In the genomic region with DNA sequence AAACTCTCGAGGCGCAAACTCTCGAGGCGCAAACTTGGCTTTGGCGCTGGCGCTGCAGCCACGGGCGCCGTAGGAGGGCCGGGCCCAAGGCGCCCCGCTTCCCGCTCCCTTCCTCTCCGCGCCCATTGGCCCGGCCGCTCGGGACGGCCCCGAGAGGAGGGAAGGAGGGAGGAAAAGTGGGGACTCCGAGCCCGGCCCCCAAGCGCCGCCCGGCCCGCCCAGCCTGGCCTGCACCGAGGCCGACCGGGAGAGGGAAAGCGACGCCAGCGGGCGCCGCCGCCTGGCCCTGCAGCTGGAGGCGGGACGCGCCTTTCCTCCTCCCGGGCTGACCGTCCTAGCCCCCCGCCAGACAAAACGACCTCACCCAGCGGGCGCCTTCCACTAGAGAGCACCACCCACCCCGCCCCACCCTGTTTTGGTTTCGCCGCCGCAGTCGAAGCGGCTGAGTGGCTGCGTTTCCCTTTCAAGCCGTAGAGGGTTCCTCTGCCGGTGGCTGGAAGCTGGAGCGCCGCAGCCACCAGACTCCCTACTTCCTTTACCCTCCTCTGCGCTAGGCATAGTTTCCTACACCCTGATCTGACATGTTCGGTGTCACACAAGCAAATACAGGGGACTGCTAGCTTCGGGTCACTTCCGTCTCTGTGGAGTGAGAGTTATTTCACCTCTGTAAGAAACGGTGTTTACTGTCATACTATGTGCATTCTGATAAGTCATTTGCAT, we compare ENCODE assay signal across 8 cellular contexts. TPM values are rescaled to one million over a fixed set of nuclear protein-coding genes. Genes with fewer than 3 reads are reported as not detected.
A peak's percentile ranks its signal among the peaks of the same experiment; 100 is the strongest.
DNase-seq lines count a peak whose midpoint lies in the region; ATAC-seq and TF ChIP-seq lines count a peak whose summit lies in the region.

Gene MBOAT1 (minus strand): TSS at position 78 of the 720 bp plus-strand sequence. CDS start 235 bp downstream, outside the sequence.

- peaks cover 49% of the 10 kb centered on the region for H3K4me1 Mint-ChIP-seq in activated T-helper 1 cell treated with anti-CD3 and anti-CD28 coated beads, Interleukin-12 subunit alpha, Interleukin-12 subunit beta, Interleukin-2, Interleukin-4 antibody, amounts not matched to agents 30 ng/mL and 10 ng/mL and 1 ng/mL, durations not matched to agents 14 hours and 24 hours and 36 hours (ENCODE audit: low read depth)
- H3K4me1 Mint-ChIP-seq in natural killer cell treated with Interleukin-12 subunit alpha and Interleukin-12 subunit beta and Interleukin-15 and Interleukin-18, amount 100 ng/mL, for 72 hours (ENCODE audit: low read depth in 2 of 2) = peaks cover 20 to 23% of the 10 kb centered on the region in 2 donors
- H3K4me1 Mint-ChIP-seq in stimulated activated naive CD8-positive, alpha-beta T cell treated with anti-CD3 and anti-CD28 coated beads, Interleukin-15, Interleukin-2, amounts not matched to agents 100 ng/mL and 50 ng/mL, for 24 hours (ENCODE audit: low read depth) = peaks cover 42% of the 10 kb centered on the region

- H3K9ac ChIP-seq in PC-3 (ENCODE audit: low read length) = peak within 1 kb of the TSS; percentile 74

- no peaks in the 10 kb centered on the region for H3K9me2 ChIP-seq in PC-3 (replicated peaks; ENCODE audit: low read length)

- no peaks in the 10 kb centered on the region for H3K9me3 Mint-ChIP-seq in activated T-helper 1 cell treated with anti-CD3 and anti-CD28 coated beads, Interleukin-12 subunit alpha, Interleukin-12 subunit beta, Interleukin-2, Interleukin-4 antibody, amounts not matched to agents 30 ng/mL and 10 ng/mL and 1 ng/mL, durations not matched to agents 14 hours and 24 hours and 36 hours
- no peaks in the 10 kb centered on the region for H3K9me3 Mint-ChIP-seq in natural killer cell treated with Interleukin-12 subunit alpha and Interleukin-12 subunit beta and Interleukin-15 and Interleukin-18, amount 100 ng/mL, for 72 hours
- H3K9me3 Mint-ChIP-seq in stimulated activated naive CD8-positive, alpha-beta T cell treated with anti-CD3 and anti-CD28 coated beads, Interleukin-15, Interleukin-2, amounts not matched to agents 100 ng/mL and 50 ng/mL, for 24 hours = no peaks in the 10 kb centered on the region

- H4K20me1 ChIP-seq in PC-3 (ENCODE audit: low read length) = no peaks in the 10 kb centered on the region

- no peaks in the 10 kb centered on the region for H3K36me3 ChIP-seq in PC-3 (ENCODE audit: low read depth, low read length)

- H3K27ac ChIP-seq in PC-3 (ENCODE audit: low read length) = peak within 1 kb of the TSS; percentile 74

- no peaks in the 10 kb centered on the region for H3K36me3 Mint-ChIP-seq in activated T-helper 1 cell treated with anti-CD3 and anti-CD28 coated beads, Interleukin-12 subunit alpha, Interleukin-12 subunit beta, Interleukin-2, Interleukin-4 antibody, amounts not matched to agents 30 ng/mL and 10 ng/mL and 1 ng/mL, durations not matched to agents 14 hours and 24 hours and 36 hours (ENCODE audit: low read depth)
- no peaks in the 10 kb centered on the region for H3K36me3 Mint-ChIP-seq in natural killer cell treated with Interleukin-12 subunit alpha and Interleukin-12 subunit beta and Interleukin-15 and Interleukin-18, amount 100 ng/mL, for 72 hours
- H3K36me3 Mint-ChIP-seq in stimulated activated naive CD8-positive, alpha-beta T cell treated with anti-CD3 and anti-CD28 coated beads, Interleukin-15, Interleukin-2, amounts not matched to agents 100 ng/mL and 50 ng/mL, for 24 hours (ENCODE audit: low read depth) = no peaks in the 10 kb centered on the region

- intact Hi-C loops in PC-3 (cut with micrococcal nuclease) = loop anchor here (1.0 to 10.0 kb wide), 5 partner anchors 29 to 322 kb away; partner anchors contain the start of genes CDKAL1 and E2F3
- intact Hi-C loops in activated T-helper 1 cell treated with anti-CD3 and anti-CD28 coated beads, Interleukin-12 subunit alpha, Interleukin-12 subunit beta, Interleukin-2, Interleukin-4 antibody, amounts not matched to agents 30 ng/mL and 10 ng/mL and 1 ng/mL, durations not matched to agents 14 hours and 24 hours and 36 hours (cut with micrococcal nuclease) = loop anchor here (1.0 to 5.0 kb wide), 11 partner anchors 10 to 1950 kb away; partner anchors contain the start of genes CDKAL1 and DEK

- H3F3A ChIP-seq in PC-3 (ENCODE audit: low read length, unreplicated experiment) = no peaks in the 10 kb centered on the region

- ATAC-seq in GM21528 (IDR thresholded peaks at IDR 0.05; ENCODE audit: low FRiP score, unreplicated experiment) = peak; percentile 92
- peak; percentile 94 for ATAC-seq in PC-3
- peak; percentile 88 to 92 for ATAC-seq in natural killer cell treated with Interleukin-12 subunit alpha and Interleukin-12 subunit beta and Interleukin-15 and Interleukin-18, amount 100 ng/mL, for 72 hours

- DNase-seq in DMS153 treated with DMSO at 0.1 percent for 48 hours (lab: John Stamatoyannopoulos, UW; ENCODE audit: unreplicated experiment) = peak; percentile 90
- peak; percentile 64 for DNase-seq in HuH-7 (ENCODE audit: low spot score)
- DNase-seq in PC-3 = peak; percentile 93
- peak; percentile 72 for DNase-seq in activated T-helper 1 cell treated with anti-CD3 and anti-CD28 coated beads, Interleukin-12 subunit alpha, Interleukin-12 subunit beta, Interleukin-2, Interleukin-4 antibody, amounts not matched to agents 30 ng/mL and 10 ng/mL and 1 ng/mL, durations not matched to agents 14 hours and 24 hours and 36 hours (ENCODE audit: low spot score)
- peak; percentile 82 for DNase-seq in fibroblast of mammary gland (ENCODE audit: low read depth)
- peak; percentile 67 for DNase-seq in natural killer cell treated with Interleukin-12 subunit alpha and Interleukin-12 subunit beta and Interleukin-15 and Interleukin-18, amount 100 ng/mL, for 72 hours (ENCODE audit: low spot score)

- peaks cover 7% of the 10 kb centered on the region for H3K27me3 Mint-ChIP-seq in activated T-helper 1 cell treated with anti-CD3 and anti-CD28 coated beads, Interleukin-12 subunit alpha, Interleukin-12 subunit beta, Interleukin-2, Interleukin-4 antibody, amounts not matched to agents 30 ng/mL and 10 ng/mL and 1 ng/mL, durations not matched to agents 14 hours and 24 hours and 36 hours (ENCODE audit: insufficient read depth)
- H3K27me3 Mint-ChIP-seq in natural killer cell treated with Interleukin-12 subunit alpha and Interleukin-12 subunit beta and Interleukin-15 and Interleukin-18, amount 100 ng/mL, for 72 hours = peaks cover 12 to 16% of the 10 kb centered on the region in 2 donors
- no peaks in the 10 kb centered on the region for H3K27me3 Mint-ChIP-seq in stimulated activated naive CD8-positive, alpha-beta T cell treated with anti-CD3 and anti-CD28 coated beads, Interleukin-15, Interleukin-2, amounts not matched to agents 100 ng/mL and 50 ng/mL, for 24 hours

- peak within 1 kb of the TSS; percentile 73 for H3K4me3 ChIP-seq in PC-3 (ENCODE audit: low read length)
- peak within 1 kb of the TSS; percentile 83 for H3K4me3 ChIP-seq in fibroblast of mammary gland (ENCODE audit: control insufficient read depth, low read depth, low read length)

- H3K4me1 ChIP-seq in PC-3 (ENCODE audit: insufficient read depth, low read length) = peaks cover 20% of the 10 kb centered on the region

- POLR2A ChIA-PET in PC-3 (lab: Charles Lee; ENCODE audit: unreplicated experiment) = interaction anchor here (0.6 kb wide), 3 partner anchors 21 to 1724 kb away, joined by 5 to 7 read pairs (median 6); no protein-coding TSS in a partner anchor

- H3K9me3 ChIP-seq in PC-3 (ENCODE audit: low read length) = no peaks in the 10 kb centered on the region

- peak within 1 kb of the TSS; percentile 95 for H3K4me2 ChIP-seq in PC-3 (ENCODE audit: low read length)

- peak within 1 kb of the TSS; percentile 95 for H2AFZ ChIP-seq in PC-3 (ENCODE audit: low read length)

- CTCF ChIA-PET in PC-3 (lab: Charles Lee) = interaction anchor here (1.8 kb wide), 1 partner anchor 85 kb away, joined by 5 read pairs; no protein-coding TSS in a partner anchor

- H3K27ac Mint-ChIP-seq in activated T-helper 1 cell treated with anti-CD3 and anti-CD28 coated beads, Interleukin-12 subunit alpha, Interleukin-12 subunit beta, Interleukin-2, Interleukin-4 antibody, amounts not matched to agents 30 ng/mL and 10 ng/mL and 1 ng/mL, durations not matched to agents 14 hours and 24 hours and 36 hours = peak within 1 kb of the TSS; percentile 95
- peak within 1 kb of the TSS; percentile 72 to 77 for H3K27ac Mint-ChIP-seq in natural killer cell treated with Interleukin-12 subunit alpha and Interleukin-12 subunit beta and Interleukin-15 and Interleukin-18, amount 100 ng/mL, for 72 hours
- H3K27ac Mint-ChIP-seq in stimulated activated naive CD8-positive, alpha-beta T cell treated with anti-CD3 and anti-CD28 coated beads, Interleukin-15, Interleukin-2, amounts not matched to agents 100 ng/mL and 50 ng/mL, for 24 hours = peak within 1 kb of the TSS; percentile 77

- H3K79me2 ChIP-seq in PC-3 (ENCODE audit: low read length) = peaks cover 33% of the 10 kb centered on the region

- no peaks in the 10 kb centered on the region for H3K27me3 ChIP-seq in PC-3 (ENCODE audit: low read length)

- TF ChIP-seq CTCF in PC-3 (conservative IDR thresholded peaks at IDR 0.05; ENCODE audit: low read depth, low read length) (no peak), fibroblast of mammary gland (conservative IDR thresholded peaks at IDR 0.05; ENCODE audit: control insufficient read depth, insufficient read depth, low read depth, low read length) (no peak)

- H3K4me3 Mint-ChIP-seq in activated T-helper 1 cell treated with anti-CD3 and anti-CD28 coated beads, Interleukin-12 subunit alpha, Interleukin-12 subunit beta, Interleukin-2, Interleukin-4 antibody, amounts not matched to agents 30 ng/mL and 10 ng/mL and 1 ng/mL, durations not matched to agents 14 hours and 24 hours and 36 hours = peak within 1 kb of the TSS; percentile 93
- H3K4me3 Mint-ChIP-seq in natural killer cell treated with Interleukin-12 subunit alpha and Interleukin-12 subunit beta and Interleukin-15 and Interleukin-18, amount 100 ng/mL, for 72 hours = peak within 1 kb of the TSS; percentile 96
- H3K4me3 Mint-ChIP-seq in stimulated activated naive CD8-positive, alpha-beta T cell treated with anti-CD3 and anti-CD28 coated beads, Interleukin-15, Interleukin-2, amounts not matched to agents 100 ng/mL and 50 ng/mL, for 24 hours = peak within 1 kb of the TSS; percentile 90

- BruUV-seq in PC-3 (replicated peaks; lab: Mats Ljungman, UMichigan) = no TSS peak

RNA-seq across cellular contexts. Expression of gene MBOAT1, which starts in this region (rescaled TPM):
- total RNA-seq in PC-3 (2014; rRNA removed) = 8.4 and 10.3 TPM in 2 replicates
- total RNA-seq in activated T-helper 1 cell treated with anti-CD3 and anti-CD28 coated beads, Interleukin-12 subunit alpha, Interleukin-12 subunit beta, Interleukin-2, Interleukin-4 antibody, amounts not matched to agents 30 ng/mL and 10 ng/mL and 1 ng/mL, durations not matched to agents 14 hours and 24 hours and 36 hours = 12.2 and 13.5 TPM in 2 replicates
- total RNA-seq in natural killer cell treated with Interleukin-12 subunit alpha and Interleukin-12 subunit beta and Interleukin-15 and Interleukin-18, amount 100 ng/mL, for 72 hours = 1 to 10 TPM; 1.9 to 4.7 TPM

Comparison
In these comparisons a context has a peak if more than half of its experiments do, and no peak if none do; other contexts are left out.
1. Peak in every context shown above with its lines: DNase-seq, ATAC-seq, H3K4me3 ChIP-seq and H3K27ac ChIP-seq.